In genomic region chr18:9104244-9104901, GRCh38 we compare ENCODE assay signal across 9 cellular contexts. TPM values are rescaled to one million over a fixed set of nuclear protein-coding genes. Genes with fewer than 3 reads are reported as not detected.
A peak's percentile ranks its signal among the peaks of the same experiment; 100 is the strongest.
DNase-seq lines count a peak whose midpoint lies in the region; ATAC-seq, FAIRE-seq and TF ChIP-seq lines count a peak whose summit lies in the region.
"Had no signal": no experiment of that assay in that cellular context is flagged by ENCODE, and none has a peak within 500 bp of the region (broad histone marks: within the 10 kb centered on the region; RNA-seq: fewer than 3 reads in every experiment).

No MANE protein-coding gene starts in this region.

- peak overlapping the region; percentile 89 for H3K4me3 Mint-ChIP-seq in activated CD4-positive, alpha-beta T cell treated with anti-CD3 and anti-CD28 coated beads for 36 hours

- TF ChIP-seq EP300 in suprapubic skin (IDR thresholded peaks at IDR 0.05), result no peak

- H3K27ac ChIP-seq in keratinocyte (ENCODE audit: control insufficient read depth, insufficient read depth, low read length) (peak overlapping the region; percentile 93), suprapubic skin (peak overlapping the region; percentile 90)

- no peaks in the 10 kb centered on the region for H3K9me3 Mint-ChIP-seq in activated CD4-positive, alpha-beta T cell treated with anti-CD3 and anti-CD28 coated beads for 36 hours (ENCODE audit: low read depth)
- no peaks in the 10 kb centered on the region for H3K9me3 Mint-ChIP-seq in activated naive CD4-positive, alpha-beta T cell treated with anti-CD3 and anti-CD28 coated beads, Interleukin-2, amount 50 U/mL, for 72 hours

- no peaks in the 10 kb centered on the region for H3K27me3 ChIP-seq in keratinocyte (ENCODE audit: control insufficient read depth, extremely low read depth, insufficient read depth, low read length)
- H3K27me3 ChIP-seq in suprapubic skin, result no peaks in the 10 kb centered on the region

- TF ChIP-seq CTCF in keratinocyte (optimal IDR thresholded peaks at IDR 0.05 in 1 of 3, IDR thresholded peaks at IDR 0.05 in 1 of 3, conservative IDR thresholded peaks at IDR 0.05 in 1 of 3; ENCODE audit: extremely low read depth in 1 of 3, insufficient read depth in 2 of 3, low read length in 3 of 3) (no peak), suprapubic skin (IDR thresholded peaks at IDR 0.05) (no peak)

- no peak for FAIRE-seq in keratinocyte (lab: Jason Lieb, UNC)

- H3K4me1 ChIP-seq in keratinocyte (ENCODE audit: control insufficient read depth, extremely low read depth, insufficient read depth, low read length) (peaks cover 31% of the 10 kb centered on the region), suprapubic skin (peaks cover 69% of the 10 kb centered on the region)

- no peak for TF ChIP-seq POLR2A in suprapubic skin (IDR thresholded peaks at IDR 0.05)

- POLR2A ChIA-PET in activated CD4-positive, alpha-beta T cell treated with anti-CD3 and anti-CD28 coated beads for 36 hours (lab: Charles Lee), result interaction anchor here (0.6 to 3.6 kb wide), 8 partner anchors 10 to 38 kb away, joined by 3 to 27 read pairs (median 10); partner anchors contain the start of gene ANKRD12

- no peaks in the 10 kb centered on the region for H3K36me3 ChIP-seq in keratinocyte (ENCODE audit: control insufficient read depth in 2 of 2, extremely low read depth in 1 of 2, insufficient read depth in 2 of 2, low read length in 2 of 2)
- no peaks in the 10 kb centered on the region for H3K36me3 ChIP-seq in suprapubic skin

- H3K9ac ChIP-seq in keratinocyte (ENCODE audit: control insufficient read depth, extremely low read depth, insufficient read depth, low read length), result peak overlapping the region; percentile 95

- intact Hi-C loops in activated CD4-positive, alpha-beta T cell treated with anti-CD3 and anti-CD28 coated beads for 36 hours (cut with DNase I, micrococcal nuclease), result loop anchor here (5.0 to 10.0 kb wide), 3 partner anchors 373 to 810 kb away; partner anchors contain the start of genes PPP4R1 (in 1 of the 2), RALBP1 (in 1 of the 2) and VAPA (in 1 of the 2)

- H3K4me2 ChIP-seq in keratinocyte (ENCODE audit: control insufficient read depth, extremely low read depth, insufficient read depth, low read depth, low read length), result peak overlapping the region; percentile 97

- H2AFZ ChIP-seq in keratinocyte (ENCODE audit: control insufficient read depth, low read length), result no peak overlapping the region

- peaks cover 54% of the 10 kb centered on the region for H3K4me1 Mint-ChIP-seq in activated CD4-positive, alpha-beta T cell treated with anti-CD3 and anti-CD28 coated beads for 36 hours

- dilution Hi-C loops in keratinocyte (cut with MboI; ENCODE audit: extremely low pct_ligation_motif_present, low sequenced_read_pairs), result no loop called here

- peak overlapping the region; percentile 54 to 96 (median 93) for H3K4me3 ChIP-seq in keratinocyte (ENCODE audit: control insufficient read depth in 2 of 3, extremely low read depth in 1 of 3, insufficient read depth in 2 of 3, low read depth in 1 of 3, low read length in 3 of 3)
- peak overlapping the region; percentile 57 for H3K4me3 ChIP-seq in suprapubic skin

- CTCF ChIA-PET in activated CD4-positive, alpha-beta T cell treated with anti-CD3 and anti-CD28 coated beads for 36 hours (lab: Charles Lee), result interaction anchor here (0.8 to 3.1 kb wide), 6 partner anchors 9 to 38 kb away, joined by 3 to 14 read pairs (median 4); partner anchors contain the start of gene ANKRD12

- no peaks in the 10 kb centered on the region for H3K27me3 Mint-ChIP-seq in activated CD4-positive, alpha-beta T cell treated with anti-CD3 and anti-CD28 coated beads for 36 hours

- no peak for ATAC-seq in activated CD4-positive, alpha-beta T cell treated with anti-CD3 and anti-CD28 coated beads for 36 hours
- ATAC-seq in activated naive CD4-positive, alpha-beta T cell treated with anti-CD3 and anti-CD28 coated beads, Interleukin-2, amount 50 U/mL, for 72 hours, result no peak

- H3K79me2 ChIP-seq in keratinocyte (ENCODE audit: control insufficient read depth, insufficient read depth, low read length), result peaks cover 70% of the 10 kb centered on the region

- DNase-seq in activated CD4-positive, alpha-beta T cell treated with anti-CD3 and anti-CD28 coated beads for 36 hours, result no peak
- no peak for DNase-seq in activated CD4-positive, alpha-beta T cell treated with anti-CD3 and anti-CD28 coated beads, Interleukin-2, amount 50 U/mL, for 1 hour
- no peak for DNase-seq in activated naive CD4-positive, alpha-beta T cell treated with anti-CD3 and anti-CD28 coated beads, Interleukin-2, amount 50 U/mL, for 72 hours (ENCODE audit: low spot score in 2 of 2)
- DNase-seq in keratinocyte (ENCODE audit: low read depth, low spot score) (no peak), suprapubic skin (ENCODE audit: low spot score in 2 of 2) (no peak), NCI-H345 treated with DMSO at 0.1 percent for 48 hours (lab: John Stamatoyannopoulos, UW; ENCODE audit: unreplicated experiment) (no peak), Ammon's horn (ENCODE audit: low spot score) (no peak)
- no peak for DNase-seq in activated CD8-positive, alpha-beta memory T cell treated with anti-CD3 and anti-CD28 coated beads, Interleukin-2, amount 50 U/mL, for 48 hours
- DNase-seq: COR-L47 had no signal

- H3K9me1 ChIP-seq in keratinocyte (ENCODE audit: control insufficient read depth, extremely low read depth, insufficient read depth, low read length), result no peaks in the 10 kb centered on the region

- peak overlapping the region; percentile 97 for H3K27ac Mint-ChIP-seq in activated CD4-positive, alpha-beta T cell treated with anti-CD3 and anti-CD28 coated beads for 36 hours
- H3K27ac Mint-ChIP-seq in activated naive CD4-positive, alpha-beta T cell treated with anti-CD3 and anti-CD28 coated beads, Interleukin-2, amount 50 U/mL, for 72 hours, result peak overlapping the region; percentile 95 to 99

- H3K36me3 Mint-ChIP-seq in activated CD4-positive, alpha-beta T cell treated with anti-CD3 and anti-CD28 coated beads for 36 hours (ENCODE audit: low read depth), result peaks cover 61% of the 10 kb centered on the region
- H3K36me3 Mint-ChIP-seq in activated naive CD4-positive, alpha-beta T cell treated with anti-CD3 and anti-CD28 coated beads, Interleukin-2, amount 50 U/mL, for 72 hours, result peaks cover 49 to 69% of the 10 kb centered on the region in 2 donors

- 19% methylated on average over 5 of the region's 5 CpGs for WGBS in suprapubic skin

- H3K9me3 ChIP-seq in keratinocyte (ENCODE audit: control insufficient read depth, low read depth, low read length) (no peaks in the 10 kb centered on the region), suprapubic skin (no peaks in the 10 kb centered on the region)

- peaks cover 2% of the 10 kb centered on the region for H4K20me1 ChIP-seq in keratinocyte (ENCODE audit: control insufficient read depth, extremely low read depth, insufficient read depth, low read length)

RNA-seq across cellular contexts. Expression of gene NDUFV2, which starts 1.9 kb away (rescaled TPM):
- 100 to 1,000 TPM; 331 to 372 TPM for total RNA-seq in activated CD4-positive, alpha-beta T cell treated with anti-CD3 and anti-CD28 coated beads for 36 hours
- total RNA-seq in activated naive CD4-positive, alpha-beta T cell treated with anti-CD3 and anti-CD28 coated beads, Interleukin-2, amount 50 U/mL, for 72 hours, result 100 to 1,000 TPM; 311 to 402 TPM
- 107 to 202 TPM (median 125 TPM) in 3 replicates for polyA plus RNA-seq in keratinocyte
- polyA plus RNA-seq in keratinocyte (2011; ENCODE audit: low read depth), result 40.2 TPM
- polyA plus RNA-seq in keratinocyte (2011; cell fraction: cytosol; rRNA removed), result 106 and 185 TPM in 2 replicates
- 67.0 and 74.2 TPM in 2 replicates for polyA plus RNA-seq in keratinocyte (2011; cell fraction: nucleus; rRNA removed)
- polyA plus RNA-seq in keratinocyte (2012; ENCODE audit: low replicate concordance), result 100 and 142 TPM in 2 replicates
- polyA minus RNA-seq in keratinocyte, result 13.4 to 56.9 TPM (median 38.3 TPM) in 3 replicates
- 20.5 TPM for polyA minus RNA-seq in keratinocyte (2011; cell fraction: cytosol; rRNA and poly(A)+ RNA removed)
- 23.6 and 35.1 TPM in 2 replicates for polyA minus RNA-seq in keratinocyte (2011; cell fraction: nucleus; rRNA and poly(A)+ RNA removed)
- total RNA-seq in suprapubic skin, result 100 to 1,000 TPM; 107 to 137 (median 124) TPM

RNA-seq across cellular contexts. Expression of gene ANKRD12, which starts 32.2 kb away (rescaled TPM):
- 10 to 100 TPM; 57.5 to 96.0 TPM for total RNA-seq in activated CD4-positive, alpha-beta T cell treated with anti-CD3 and anti-CD28 coated beads for 36 hours
- total RNA-seq in activated naive CD4-positive, alpha-beta T cell treated with anti-CD3 and anti-CD28 coated beads, Interleukin-2, amount 50 U/mL, for 72 hours, result 10 to 100 TPM; 63.7 to 72.3 TPM
- polyA plus RNA-seq in keratinocyte, result 2.6 to 8.0 TPM (median 4.9 TPM) in 3 replicates
- 160 TPM for polyA plus RNA-seq in keratinocyte (2011; ENCODE audit: low read depth)
- 2.0 and 3.8 TPM in 2 replicates for polyA plus RNA-seq in keratinocyte (2011; cell fraction: cytosol; rRNA removed)
- polyA plus RNA-seq in keratinocyte (2011; cell fraction: nucleus; rRNA removed), result 7.0 and 9.0 TPM in 2 replicates
- polyA plus RNA-seq in keratinocyte (2012; ENCODE audit: low replicate concordance), result 12.7 and 21.4 TPM in 2 replicates
- polyA minus RNA-seq in keratinocyte, result 3.0 to 39.0 TPM (median 12.0 TPM) in 3 replicates
- 11.3 TPM for polyA minus RNA-seq in keratinocyte (2011; cell fraction: cytosol; rRNA and poly(A)+ RNA removed)
- 10.2 and 29.2 TPM in 2 replicates for polyA minus RNA-seq in keratinocyte (2011; cell fraction: nucleus; rRNA and poly(A)+ RNA removed)
- 100 to 1,000 TPM in 1 of 4 donors, 10 to 100 TPM in 3; 41.0 to 107 (median 60.8) TPM for total RNA-seq in suprapubic skin
